Comparison of ENCODE assay signal across 14 cellular contexts in genomic region chr11:68819362-68819761, GRCh38. TPM values are rescaled to one million over a fixed set of nuclear protein-coding genes. Genes with fewer than 3 reads are reported as not detected.
DNase-seq lines count a peak whose midpoint lies in the region; ATAC-seq, FAIRE-seq and TF ChIP-seq lines count a peak whose summit lies in the region.
"Had no signal": no experiment of that assay in that cellular context is flagged by ENCODE, and none has a peak within 500 bp of the region (broad histone marks: within the 10 kb centered on the region; RNA-seq: fewer than 3 reads in every experiment).

No MANE protein-coding gene starts in this region.

- in situ Hi-C loops in SK-MEL-5 (cut with HindIII; ENCODE audit: low pct_unique_long_range_greater_than_20kb, low sequenced_read_pairs) (no loop called here), HepG2 (cut with HindIII; ENCODE audit: extremely low pct_ligation_motif_present, low pct_unique_long_range_greater_than_20kb) (no loop called here)

- TF ChIP-seq CTCF in testis (IDR thresholded peaks at IDR 0.05) (no peak), HepG2 (CRISPR knock-in tag; IDR thresholded peaks at IDR 0.05) (no peak), glutamatergic neuron (IDR thresholded peaks at IDR 0.05; ENCODE audit: partially characterized antibody, unreplicated experiment) (no peak)

- FAIRE-seq in HepG2 (lab: Jason Lieb, UNC), result no peak
- FAIRE-seq: A204.1 had no signal

- no peak overlapping the region for H3K4me2 ChIP-seq in HepG2 (ENCODE audit: low read depth, low read length)

- H3K27me3 Mint-ChIP-seq in glutamatergic neuron (ENCODE audit: unreplicated experiment), result peaks cover 5% of the 10 kb centered on the region
- no peaks in the 10 kb centered on the region for H3K27me3 Mint-ChIP-seq in activated T-helper 2 cell treated with anti-CD3 and anti-CD28 coated beads, Interferon-gamma antibody, Interleukin-2, Interleukin-4, amounts not matched to agents 10 μg/mL and 5 μg/mL and 100 μg/mL, durations not matched to agents 14 hours and 24 hours and 36 hours (ENCODE audit: low read depth)
- H3K27me3 Mint-ChIP-seq: B cell, IgD-negative memory B cell had no signal

- ATAC-seq in left ventricle myocardium superior, result peak; percentile 29
- ATAC-seq in HepG2, result no peak
- ATAC-seq: HCT116 had no signal

- TF ChIP-seq RAD21 in HepG2 (CRISPR knock-in tag; IDR thresholded peaks at IDR 0.05), result no peak

- H3K9me3 Mint-ChIP-seq in glutamatergic neuron (ENCODE audit: unreplicated experiment), result peaks cover 2% of the 10 kb centered on the region
- peaks cover 4% of the 10 kb centered on the region for H3K9me3 Mint-ChIP-seq in activated T-helper 2 cell treated with anti-CD3 and anti-CD28 coated beads, Interferon-gamma antibody, Interleukin-2, Interleukin-4, amounts not matched to agents 10 μg/mL and 5 μg/mL and 100 μg/mL, durations not matched to agents 14 hours and 24 hours and 36 hours
- H3K9me3 Mint-ChIP-seq: IgD-negative memory B cell had no signal

- H3K27ac Mint-ChIP-seq in glutamatergic neuron (ENCODE audit: unreplicated experiment), result no peak overlapping the region
- H3K27ac Mint-ChIP-seq in activated T-helper 2 cell treated with anti-CD3 and anti-CD28 coated beads, Interferon-gamma antibody, Interleukin-2, Interleukin-4, amounts not matched to agents 10 μg/mL and 5 μg/mL and 100 μg/mL, durations not matched to agents 14 hours and 24 hours and 36 hours, result no peak overlapping the region
- H3K27ac Mint-ChIP-seq: B cell, IgD-negative memory B cell had no signal

- no peaks in the 10 kb centered on the region for H3K4me1 Mint-ChIP-seq in glutamatergic neuron (ENCODE audit: low read depth, unreplicated experiment)
- peaks cover 18% of the 10 kb centered on the region for H3K4me1 Mint-ChIP-seq in activated T-helper 2 cell treated with anti-CD3 and anti-CD28 coated beads, Interferon-gamma antibody, Interleukin-2, Interleukin-4, amounts not matched to agents 10 μg/mL and 5 μg/mL and 100 μg/mL, durations not matched to agents 14 hours and 24 hours and 36 hours (ENCODE audit: low read depth)

- no peak for TF ChIP-seq EP300 in HepG2 (IDR thresholded peaks at IDR 0.05; ENCODE audit: low read depth in 2 of 2, low read length in 2 of 2)
- TF ChIP-seq EP300 in HepG2 (CRISPR knock-in tag; IDR thresholded peaks at IDR 0.05; ENCODE audit: borderline replicate concordance), result no peak

- no peaks in the 10 kb centered on the region for H3K79me2 ChIP-seq in HepG2 (ENCODE audit: insufficient read depth, low read length)

- POLR2A ChIA-PET in HepG2 (lab: Yijun Ruan, JAX), result no interaction called here

- TF ChIP-seq POLR2A in testis (IDR thresholded peaks at IDR 0.05) (no peak), HepG2 (IDR thresholded peaks at IDR 0.05; ENCODE audit: insufficient read depth in 1 of 2, low read depth in 2 of 2, low read length in 2 of 2) (no peak)

- DNase-seq in left ventricle myocardium superior (no peak), cardiac septum (ENCODE audit: low spot score) (no peak), HT-29 (ENCODE audit: low spot score) (peak; percentile 54), SK-MEL-5 (ENCODE audit: low read depth, low spot score) (peak; percentile 67), testis (peak; percentile 60), HepG2 (ENCODE audit: low spot score) (no peak), glutamatergic neuron (no peak)
- no peak for DNase-seq in activated T-helper 2 cell treated with anti-CD3 and anti-CD28 coated beads, Interferon-gamma antibody, Interleukin-2, Interleukin-4, amounts not matched to agents 10 μg/mL and 5 μg/mL and 100 μg/mL, durations not matched to agents 14 hours and 24 hours and 36 hours (ENCODE audit: low spot score)
- DNase-seq: Calu3, DMS 273 treated with DMSO at 0.1 percent for 48 hours had no signal

- H4K20me1 ChIP-seq in HepG2 (ENCODE audit: insufficient read depth, low read length), result peaks cover 16% of the 10 kb centered on the region; the same call in 1 of the 2 replicates

- no peak overlapping the region for H3K9ac ChIP-seq in HepG2 (ENCODE audit: insufficient read depth, low read depth, low read length)

- H3K36me3 ChIP-seq in testis (ENCODE audit: low read depth, missing control alignments) (no peaks in the 10 kb centered on the region), HepG2 (replicated peaks in 1 of 2; ENCODE audit: control insufficient read depth in 1 of 2, insufficient read depth in 2 of 2, low read length in 2 of 2) (peaks cover 1 to 4% of the 10 kb centered on the region in 2 experiments; a peak in 1 of 5 replicates)

- CTCF ChIA-PET in HepG2 (lab: Yijun Ruan, JAX; ENCODE audit: low intra/inter-chr PET ratio, low total read pairs), result no interaction called here

- 45 to 70% methylated on average over 10 of the region's 10 CpGs for WGBS in testis, 2 donors
- 84% methylated on average over 10 of the region's 10 CpGs for WGBS in HepG2 (ENCODE audit: low lambda C conversion rate)

- H3K9me3 ChIP-seq in testis (no peaks in the 10 kb centered on the region), HepG2 (ENCODE audit: low read length) (no peaks in the 10 kb centered on the region)

- BruUV-seq in HepG2 (replicated peaks; lab: Mats Ljungman, UMichigan), result no TSS peak

- H2AFZ ChIP-seq in HepG2 (ENCODE audit: low read length), result no peak overlapping the region

- H3K27me3 ChIP-seq in testis (no peaks in the 10 kb centered on the region), HepG2 (ENCODE audit: control insufficient read depth in 1 of 2, insufficient read depth in 2 of 2, low read length in 2 of 2) (no peaks in the 10 kb centered on the region)

- H3K36me3 Mint-ChIP-seq in glutamatergic neuron (ENCODE audit: unreplicated experiment), result no peaks in the 10 kb centered on the region
- H3K36me3 Mint-ChIP-seq in activated T-helper 2 cell treated with anti-CD3 and anti-CD28 coated beads, Interferon-gamma antibody, Interleukin-2, Interleukin-4, amounts not matched to agents 10 μg/mL and 5 μg/mL and 100 μg/mL, durations not matched to agents 14 hours and 24 hours and 36 hours (ENCODE audit: low read depth), result peaks cover 22% of the 10 kb centered on the region

- H3K4me3 ChIP-seq in testis (no peak overlapping the region), HepG2 (replicated peaks in 1 of 3; ENCODE audit: insufficient read depth in 1 of 3, low read depth in 2 of 3, low read length in 3 of 3) (no peak overlapping the region)

- intact Hi-C loops in left ventricle myocardium superior (cut with micrococcal nuclease) (no loop called here), cardiac septum (cut with DNase I) (no loop called here), testis (cut with DNase I; ENCODE audit: low total_unique reads) (no loop called here), HepG2 (cut with micrococcal nuclease; ENCODE audit: unreplicated experiment) (no loop called here)
- intact Hi-C loops in activated T-helper 2 cell treated with anti-CD3 and anti-CD28 coated beads, Interferon-gamma antibody, Interleukin-2, Interleukin-4, amounts not matched to agents 10 μg/mL and 5 μg/mL and 100 μg/mL, durations not matched to agents 14 hours and 24 hours and 36 hours (cut with micrococcal nuclease), result no loop called here

- no peak overlapping the region for H3K4me3 Mint-ChIP-seq in glutamatergic neuron (ENCODE audit: unreplicated experiment)
- H3K4me3 Mint-ChIP-seq in activated T-helper 2 cell treated with anti-CD3 and anti-CD28 coated beads, Interferon-gamma antibody, Interleukin-2, Interleukin-4, amounts not matched to agents 10 μg/mL and 5 μg/mL and 100 μg/mL, durations not matched to agents 14 hours and 24 hours and 36 hours (ENCODE audit: low read depth), result no peak overlapping the region
- H3K4me3 Mint-ChIP-seq: B cell, IgD-negative memory B cell had no signal

- H3K4me1 ChIP-seq in testis (peaks cover 16% of the 10 kb centered on the region), HepG2 (ENCODE audit: insufficient read depth, low read length) (no peaks in the 10 kb centered on the region)

- peak overlapping the region in 1 of 2 donors; percentile 14 for H3K27ac ChIP-seq in testis
- no peak overlapping the region for H3K27ac ChIP-seq in HepG2 (ENCODE audit: extremely low read length, insufficient read depth, low read length)

TF ChIP-seq in HepG2, 621 proteins besides CTCF, POLR2A, EP300 and RAD21 (continues in another document):
- no peak for TF ChIP-seq ZBTB3 (CRISPR knock-in tag; IDR thresholded peaks at IDR 0.05; ENCODE audit: borderline replicate concordance, low read depth)

RNA-seq across cellular contexts. Expression of gene CPT1A, which starts 22.4 kb away (rescaled TPM):
- total RNA-seq in left ventricle myocardium superior (81.7 TPM), cardiac septum (37.6 TPM), testis (10 to 100 TPM; 49.1 to 58.5 TPM), HepG2 (2016; rRNA removed; fragmentation: Illumina TruSeq; extraction: Trizol) (5.9 and 7.0 TPM in 2 replicates), glutamatergic neuron (ENCODE audit: unreplicated experiment) (4.1 TPM)
- total RNA-seq in HT-29 (2014; rRNA removed; shearing (Covaris generic)), result 25.3 and 25.4 TPM in 2 replicates
- total RNA-seq in SK-MEL-5 (2014; rRNA removed; shearing (Covaris generic)), result 1.7 and 1.8 TPM in 2 replicates
- polyA plus RNA-seq in SK-MEL-5 (2015; cell fraction: cytosol; rRNA removed), result 3.0 and 3.9 TPM in 2 replicates
- polyA plus RNA-seq in SK-MEL-5 (2015; cell fraction: nucleus; rRNA removed), result 0.42 and 2.7 TPM in 2 replicates
- polyA plus RNA-seq in testis (ENCODE audit: insufficient read depth, low read depth, low replicate concordance) (39.2 TPM), HepG2 (2011; rRNA removed) (7.1 and 14.3 TPM in 2 replicates)
- total RNA-seq in HepG2 (2016; cell fraction: cytosol; rRNA removed; fragmentation: Illumina TruSeq; extraction: Trizol; ENCODE audit: low read depth), result 2.1 and 2.2 TPM in 2 replicates
- 5.0 and 7.5 TPM in 2 replicates for total RNA-seq in HepG2 (2016; cell fraction: insoluble cytoplasmic fraction; rRNA removed; fragmentation: Illumina TruSeq; extraction: Trizol)
- total RNA-seq in HepG2 (2016; cell fraction: membrane; rRNA removed; fragmentation: Illumina TruSeq; extraction: Trizol), result 4.1 and 4.3 TPM in 2 replicates
- total RNA-seq in HepG2 (2016; cell fraction: nucleus; rRNA removed; fragmentation: Illumina TruSeq; extraction: Trizol), result 9.1 and 10.4 TPM in 2 replicates
- polyA plus RNA-seq in HepG2 (2011; cell fraction: cytosol; rRNA removed), result 5.2 and 8.0 TPM in 2 replicates
- 21.8 and 25.1 TPM in 2 replicates for polyA plus RNA-seq in HepG2 (2011; cell fraction: nucleus; rRNA removed)
- 29.0 and 36.7 TPM in 2 replicates for polyA plus RNA-seq in HepG2 (2012)
- 0.69 and 0.71 TPM in 2 replicates for polyA plus RNA-seq in HepG2 (2016; cell fraction: cytosol; fragmentation: Illumina TruSeq; extraction: Trizol; ENCODE audit: low read depth)
- polyA plus RNA-seq in HepG2 (2016; cell fraction: insoluble cytoplasmic fraction; fragmentation: Illumina TruSeq; extraction: Trizol; ENCODE audit: low read depth), result 3.6 and 4.1 TPM in 2 replicates
- polyA plus RNA-seq in HepG2 (2016; cell fraction: membrane; fragmentation: Illumina TruSeq; extraction: Trizol; ENCODE audit: low read depth), result 1.4 and 1.9 TPM in 2 replicates
- 11.0 and 11.5 TPM in 2 replicates for polyA plus RNA-seq in HepG2 (2016; cell fraction: nucleus; fragmentation: Illumina TruSeq; extraction: Trizol; ENCODE audit: insufficient read depth, low read depth)
- polyA minus RNA-seq in HepG2 (2011; rRNA and poly(A)+ RNA removed; ENCODE audit: low replicate concordance), result 29.7 and 125 TPM in 2 replicates
- polyA minus RNA-seq in HepG2 (2011; cell fraction: cytosol; rRNA and poly(A)+ RNA removed), result 18.2 and 34.1 TPM in 2 replicates
- polyA minus RNA-seq in HepG2 (2011; cell fraction: nucleus; rRNA and poly(A)+ RNA removed), result 14.2 and 22.8 TPM in 2 replicates
- 45.5 and 46.6 TPM in 2 replicates for total RNA-seq in activated T-helper 2 cell treated with anti-CD3 and anti-CD28 coated beads, Interferon-gamma antibody, Interleukin-2, Interleukin-4, amounts not matched to agents 10 μg/mL and 5 μg/mL and 100 μg/mL, durations not matched to agents 14 hours and 24 hours and 36 hours

Comparison
In these comparisons a context has a peak if more than half of its experiments do, and no peak if none do; other contexts are left out.
1. DNase-seq: peak in HT-29 (single experiment), SK-MEL-5 (single experiment) and testis (single experiment); none in left ventricle myocardium superior (single experiment), cardiac septum (single experiment), HepG2 (single experiment), glutamatergic neuron (single experiment) and activated T-helper 2 cell treated with anti-CD3 and anti-CD28 coated beads, Interferon-gamma antibody, Interleukin-2, Interleukin-4, amounts not matched to agents 10 μg/mL and 5 μg/mL and 100 μg/mL, durations not matched to agents 14 hours and 24 hours and 36 hours (single experiment).